30 cellular contexts compared by ENCODE assay signal in the genomic region with DNA sequence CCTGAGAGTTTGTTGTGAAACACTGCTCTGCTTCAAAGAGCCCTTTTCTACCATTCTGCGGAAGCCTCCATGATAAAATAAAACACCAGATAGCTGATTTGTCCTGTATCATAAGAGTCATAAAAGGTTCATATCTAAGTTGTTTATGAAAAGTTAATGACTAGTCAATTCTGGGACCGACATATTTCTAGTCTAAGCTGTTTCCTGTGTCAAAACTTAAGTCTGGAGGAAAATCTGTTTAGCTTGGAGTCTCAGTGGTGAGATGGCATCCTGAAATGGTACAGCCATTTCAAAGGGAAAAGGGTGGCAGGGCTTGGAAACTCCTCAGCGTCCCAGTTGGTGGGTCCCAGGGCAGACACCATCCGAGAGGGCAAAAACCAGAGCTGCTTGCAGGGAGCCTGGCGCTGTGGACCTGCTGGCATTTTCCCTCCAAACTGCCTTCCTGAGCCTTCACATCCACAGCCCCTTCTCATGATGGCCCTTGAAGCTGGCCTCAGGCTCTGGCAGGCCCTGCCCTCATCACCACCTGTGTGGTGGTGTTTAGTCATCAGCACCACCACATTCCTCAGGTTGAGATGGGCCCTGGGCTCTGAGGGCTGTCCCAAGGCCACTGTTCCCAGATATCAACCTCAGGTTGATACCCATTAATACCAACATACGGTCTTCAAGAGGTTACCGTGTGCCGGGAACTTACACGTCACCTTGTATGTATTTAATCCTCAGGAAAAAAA.
A peak's percentile ranks its signal among the peaks of the same experiment; 100 is the strongest.
DNase-seq lines count a peak whose midpoint lies in the region; ATAC-seq, FAIRE-seq and TF ChIP-seq lines count a peak whose summit lies in the region.
"Had no signal": no experiment of that assay in that cellular context is flagged by ENCODE, and none has a peak within 500 bp of the region (broad histone marks: within the 10 kb centered on the region; RNA-seq: fewer than 3 reads in every experiment).

No MANE protein-coding gene starts in this region.

- H4K20me1 ChIP-seq in keratinocyte (ENCODE audit: control insufficient read depth, extremely low read depth, insufficient read depth, low read length): no peaks in the 10 kb centered on the region

- H3K4me3 Mint-ChIP-seq in immature natural killer cell: no peak overlapping the region
- H3K4me3 Mint-ChIP-seq: CD4-positive, CD25-positive, alpha-beta regulatory T cell; central memory CD8-positive, alpha-beta T cell; natural killer cell treated with Interleukin-12 subunit alpha and Interleukin-12 subunit beta and Interleukin-15 and Interleukin-18, amount 100 ng/mL, for 72 hours; stimulated activated memory B cell treated with anti-CD40 and anti-IgM and Interleukin-4, amounts not matched to agents 10 μg/mL and 1 μg/mL and 100 μg/mL, for 72 hours had no signal

- H3K27ac ChIP-seq in keratinocyte (ENCODE audit: control insufficient read depth, insufficient read depth, low read length): no peak overlapping the region
- no peak overlapping the region for H3K27ac ChIP-seq in upper lobe of right lung
- H3K27ac ChIP-seq: esophagus squamous epithelium, lower lobe of right lung, Peyer's patch, SJSA1 had no signal

- FAIRE-seq in keratinocyte (lab: Jason Lieb, UNC): peak; percentile 91
- FAIRE-seq: astrocyte, frontal cortex, HepG2 had no signal

- peak; percentile 35 for DNase-seq in activated CD8-positive, alpha-beta memory T cell treated with anti-CD3 and anti-CD28 coated beads, Interleukin-2, amount 50 U/mL, for 48 hours
- no peak for DNase-seq in activated CD8-positive, alpha-beta memory T cell treated with anti-CD3 and anti-CD28 coated beads, Interleukin-2, amount 50 U/mL, for 4 hours
- peak; percentile 56 for DNase-seq in SW480 (ENCODE audit: low spot score)
- no peak for DNase-seq in keratinocyte (ENCODE audit: low read depth, low spot score)
- DNase-seq in upper lobe of right lung: peak; percentile 11
- DNase-seq in NCI-H2081 treated with DMSO at 0.1 percent for 48 hours (lab: John Stamatoyannopoulos, UW): no peak
- DNase-seq in RPMI8226: no peak
- DNase-seq in immature natural killer cell: no peak
- DNase-seq: 8988T; activated CD4-positive, CD25-positive, alpha-beta regulatory T cell; activated gamma-delta T cell treated with Interleukin-2 at 50 U/mL for 16 hours; activated T-cell treated with anti-CD3 and anti-CD28 coated beads, Interleukin-2, amount 50 U/mL, for 48 hours; CD4-positive, CD25-positive, alpha-beta regulatory T cell; DMS79 treated with DMSO at 0.1 percent for 48 hours; esophagus squamous epithelium; GOT3; Karpas-422; lower lobe of right lung; MV-4-11; NCI-H1436; NCI-H226; NCI-H526 treated with DMSO at 0.1 percent for 48 hours had no signal

- no peaks in the 10 kb centered on the region for H3K27me3 ChIP-seq in keratinocyte (ENCODE audit: control insufficient read depth, extremely low read depth, insufficient read depth, low read length)
- no peaks in the 10 kb centered on the region for H3K27me3 ChIP-seq in upper lobe of right lung
- H3K27me3 ChIP-seq: esophagus squamous epithelium, Peyer's patch, SJSA1 had no signal

- no peaks in the 10 kb centered on the region for H3K79me2 ChIP-seq in keratinocyte (ENCODE audit: control insufficient read depth, insufficient read depth, low read length)

- no peaks in the 10 kb centered on the region for H3K36me3 Mint-ChIP-seq in immature natural killer cell
- H3K36me3 Mint-ChIP-seq: CD4-positive, CD25-positive, alpha-beta regulatory T cell; natural killer cell treated with Interleukin-12 subunit alpha and Interleukin-12 subunit beta and Interleukin-15 and Interleukin-18, amount 100 ng/mL, for 72 hours; stimulated activated memory B cell treated with anti-CD40 and anti-IgM and Interleukin-4, amounts not matched to agents 10 μg/mL and 1 μg/mL and 100 μg/mL, for 72 hours had no signal

- H3K9me3 ChIP-seq in keratinocyte (ENCODE audit: control insufficient read depth, low read depth, low read length) (no peaks in the 10 kb centered on the region), upper lobe of right lung (no peaks in the 10 kb centered on the region)
- H3K9me3 ChIP-seq: esophagus squamous epithelium, lower lobe of right lung, Peyer's patch, SJSA1 had no signal

- H3K9me1 ChIP-seq in keratinocyte (ENCODE audit: control insufficient read depth, extremely low read depth, insufficient read depth, low read length): no peaks in the 10 kb centered on the region

- H3K27ac Mint-ChIP-seq in immature natural killer cell: no peak overlapping the region
- H3K27ac Mint-ChIP-seq: CD4-positive, CD25-positive, alpha-beta regulatory T cell; natural killer cell treated with Interleukin-12 subunit alpha and Interleukin-12 subunit beta and Interleukin-15 and Interleukin-18, amount 100 ng/mL, for 72 hours; stimulated activated memory B cell treated with anti-CD40 and anti-IgM and Interleukin-4, amounts not matched to agents 10 μg/mL and 1 μg/mL and 100 μg/mL, for 72 hours had no signal

- H3K4me3 ChIP-seq in keratinocyte (ENCODE audit: control insufficient read depth in 2 of 3, extremely low read depth in 1 of 3, insufficient read depth in 2 of 3, low read depth in 1 of 3, low read length in 3 of 3) (no peak overlapping the region), upper lobe of right lung (no peak overlapping the region)
- H3K4me3 ChIP-seq: esophagus squamous epithelium, lower lobe of right lung, Peyer's patch, SJSA1 had no signal

- H2AFZ ChIP-seq in keratinocyte (ENCODE audit: control insufficient read depth, low read length): no peak overlapping the region

- ATAC-seq in upper lobe of right lung: no peak
- ATAC-seq: HepG2; lower lobe of right lung; natural killer cell treated with Interleukin-12 subunit alpha and Interleukin-12 subunit beta and Interleukin-15 and Interleukin-18, amount 100 ng/mL, for 72 hours; stimulated activated memory B cell treated with anti-CD40 and anti-IgM and Interleukin-4, amounts not matched to agents 10 μg/mL and 1 μg/mL and 100 μg/mL, for 72 hours had no signal

- H3K9me3 Mint-ChIP-seq in immature natural killer cell: no peaks in the 10 kb centered on the region
- H3K9me3 Mint-ChIP-seq: CD4-positive, CD25-positive, alpha-beta regulatory T cell; central memory CD8-positive, alpha-beta T cell; natural killer cell treated with Interleukin-12 subunit alpha and Interleukin-12 subunit beta and Interleukin-15 and Interleukin-18, amount 100 ng/mL, for 72 hours; stimulated activated memory B cell treated with anti-CD40 and anti-IgM and Interleukin-4, amounts not matched to agents 10 μg/mL and 1 μg/mL and 100 μg/mL, for 72 hours had no signal

- no peak overlapping the region for H3K9ac ChIP-seq in keratinocyte (ENCODE audit: control insufficient read depth, extremely low read depth, insufficient read depth, low read length)

- peak overlapping the region; percentile 48 for H3K4me2 ChIP-seq in keratinocyte (ENCODE audit: control insufficient read depth, extremely low read depth, insufficient read depth, low read depth, low read length)

- H3K4me1 ChIP-seq in keratinocyte (ENCODE audit: control insufficient read depth, extremely low read depth, insufficient read depth, low read length) (peaks cover 38% of the 10 kb centered on the region), upper lobe of right lung (peaks cover 3% of the 10 kb centered on the region)

- H3K36me3 ChIP-seq in keratinocyte (ENCODE audit: control insufficient read depth in 2 of 2, extremely low read depth in 1 of 2, insufficient read depth in 2 of 2, low read length in 2 of 2) (no peaks in the 10 kb centered on the region), upper lobe of right lung (no peaks in the 10 kb centered on the region)
- H3K36me3 ChIP-seq: esophagus squamous epithelium, lower lobe of right lung, Peyer's patch, SJSA1 had no signal

- dilution Hi-C loops in keratinocyte (cut with MboI; ENCODE audit: extremely low pct_ligation_motif_present, low sequenced_read_pairs): no loop called here

- no peaks in the 10 kb centered on the region for H3K4me1 Mint-ChIP-seq in immature natural killer cell
- H3K4me1 Mint-ChIP-seq: CD4-positive, CD25-positive, alpha-beta regulatory T cell; central memory CD8-positive, alpha-beta T cell had no signal

- intact Hi-C loops in upper lobe of right lung (cut with DNase I): no loop called here

- no peak for TF ChIP-seq CTCF in keratinocyte (optimal IDR thresholded peaks at IDR 0.05 in 1 of 3, IDR thresholded peaks at IDR 0.05 in 1 of 3, conservative IDR thresholded peaks at IDR 0.05 in 1 of 3; ENCODE audit: extremely low read depth in 1 of 3, insufficient read depth in 2 of 3, low read length in 3 of 3)
- no peak for TF ChIP-seq CTCF in upper lobe of right lung (IDR thresholded peaks at IDR 0.05)

- H3K27me3 Mint-ChIP-seq in immature natural killer cell (ENCODE audit: low read depth in 3 of 3): peaks cover 2 to 6% (median 3%) of the 10 kb centered on the region in 3 donors

Comparison
In these comparisons a context has a peak if more than half of its experiments do, and no peak if none do; other contexts are left out.
1. DNase-seq: peak in activated CD8-positive, alpha-beta memory T cell treated with anti-CD3 and anti-CD28 coated beads, Interleukin-2, amount 50 U/mL, for 48 hours (single experiment), SW480 (single experiment) and upper lobe of right lung (single experiment); none in activated CD8-positive, alpha-beta memory T cell treated with anti-CD3 and anti-CD28 coated beads, Interleukin-2, amount 50 U/mL, for 4 hours (single experiment), keratinocyte (single experiment), NCI-H2081 treated with DMSO at 0.1 percent for 48 hours (single experiment), RPMI8226 (single experiment) and immature natural killer cell (0 of 3).